8 cellular contexts compared by ENCODE assay signal in the genomic region with DNA sequence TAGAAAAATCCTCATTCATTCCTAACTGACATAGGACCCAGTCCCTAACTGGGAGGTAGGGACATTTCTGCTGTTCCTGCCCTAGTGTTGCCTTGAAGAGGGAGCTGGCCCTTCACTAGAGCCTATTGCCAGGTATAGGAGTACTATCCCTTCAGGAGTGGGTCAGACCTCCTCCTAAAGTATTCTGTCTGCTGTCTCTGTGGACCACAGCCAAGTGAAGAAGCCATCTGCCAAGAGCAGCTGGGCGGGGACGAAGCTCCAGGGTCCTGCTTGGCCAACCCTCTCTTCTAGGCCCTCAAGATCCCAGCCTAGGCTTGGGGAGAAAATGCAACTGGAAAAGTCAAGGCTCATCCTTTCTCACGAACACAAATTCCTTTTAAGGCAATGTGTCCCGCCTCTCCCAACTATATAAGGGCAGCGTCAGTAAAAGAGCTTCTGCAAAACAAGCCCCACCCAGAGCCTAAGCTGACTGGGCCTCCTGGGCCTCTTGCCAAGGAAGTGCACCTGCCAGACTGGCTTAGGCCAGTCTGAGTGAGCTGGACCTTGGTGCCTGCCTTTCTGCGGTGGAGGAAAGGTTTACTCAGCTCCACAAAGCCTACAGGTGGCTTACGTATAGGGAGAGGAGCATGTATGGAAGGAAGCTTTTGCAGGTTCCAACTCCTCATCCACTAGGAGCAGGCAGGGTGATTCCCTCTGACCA. TPM values are rescaled to one million over a fixed set of nuclear protein-coding genes. Genes with fewer than 3 reads are reported as not detected.
DNase-seq lines count a peak whose midpoint lies in the region; ATAC-seq lines count a peak whose summit lies in the region.

No MANE protein-coding gene starts in this region.

- DNase-seq in DMS 273 treated with DMSO at 0.1 percent for 48 hours (lab: John Stamatoyannopoulos, UW) (peak; percentile 91), HPDE6-E6E7 (ENCODE audit: extremely low spot score) (peak; percentile 92), NCI-H69 (lab: John Stamatoyannopoulos, UW) (peak; percentile 98), Right ventricle myocardium superior (peak; percentile 76), occipital lobe (lab: John Stamatoyannopoulos, UW) (peak; percentile 57), T-helper 9 cell (no peak)
- peak; percentile 22 for DNase-seq in activated naive CD8-positive, alpha-beta T cell treated with anti-CD3 and anti-CD28 coated beads, Interleukin-2, amount 50 U/mL, for 24 hours

- H3K9me3 Mint-ChIP-seq in activated naive CD8-positive, alpha-beta T cell treated with anti-CD3 and anti-CD28 coated beads, Interleukin-2, amount 50 U/mL, for 24 hours, result no peaks in the 10 kb centered on the region

- peaks cover 20% of the 10 kb centered on the region for H3K4me1 Mint-ChIP-seq in activated naive CD8-positive, alpha-beta T cell treated with anti-CD3 and anti-CD28 coated beads, Interleukin-2, amount 50 U/mL, for 24 hours

- ATAC-seq in GM19468 (IDR thresholded peaks at IDR 0.05; ENCODE audit: extremely low read depth, unreplicated experiment) (peak; percentile 13), Right ventricle myocardium superior (ENCODE audit: poor library complexity) (peak; percentile 76)
- ATAC-seq in activated naive CD8-positive, alpha-beta T cell treated with anti-CD3 and anti-CD28 coated beads, Interleukin-2, amount 50 U/mL, for 24 hours, result peak; percentile 12

- intact Hi-C loops in Right ventricle myocardium superior (cut with DNase I), result no loop called here

- H3K27ac Mint-ChIP-seq in activated naive CD8-positive, alpha-beta T cell treated with anti-CD3 and anti-CD28 coated beads, Interleukin-2, amount 50 U/mL, for 24 hours, result no peak overlapping the region

- peak overlapping the region; percentile 84 for H3K4me3 Mint-ChIP-seq in activated naive CD8-positive, alpha-beta T cell treated with anti-CD3 and anti-CD28 coated beads, Interleukin-2, amount 50 U/mL, for 24 hours

- no peaks in the 10 kb centered on the region for H3K36me3 Mint-ChIP-seq in activated naive CD8-positive, alpha-beta T cell treated with anti-CD3 and anti-CD28 coated beads, Interleukin-2, amount 50 U/mL, for 24 hours (ENCODE audit: low read depth)

- H3K27me3 Mint-ChIP-seq in activated naive CD8-positive, alpha-beta T cell treated with anti-CD3 and anti-CD28 coated beads, Interleukin-2, amount 50 U/mL, for 24 hours, result peaks cover 12% of the 10 kb centered on the region

RNA-seq across cellular contexts. Expression of a gene that starts 0.6 kb away (rescaled TPM):
- 3.4 TPM for total RNA-seq in Right ventricle myocardium superior
- total RNA-seq in occipital lobe, result 8.4 TPM

RNA-seq across cellular contexts. Expression of a gene that starts 28.3 kb away (rescaled TPM):
- total RNA-seq in Right ventricle myocardium superior, result 0.27 TPM
- total RNA-seq in occipital lobe, result 3.1 TPM

Comparison
In these comparisons a context has a peak if more than half of its experiments do, and no peak if none do; other contexts are left out.
1. ATAC-seq: peak in every context shown above with its lines; median percentile 76 in Right ventricle myocardium superior; 13 in GM19468; 12 in activated naive CD8-positive, alpha-beta T cell treated with anti-CD3 and anti-CD28 coated beads, Interleukin-2, amount 50 U/mL, for 24 hours.